Comparison of ENCODE assay signal across 3 cellular contexts in genomic region chr7:8282162-8282561, GRCh38.
TF ChIP-seq lines count a peak whose summit lies in the region.

No MANE protein-coding gene starts in this region.

TF ChIP-seq in liver, 16 proteins besides CTCF, POLR2A, EP300 and RAD21:
- TF ChIP-seq RXRA (IDR thresholded peaks at IDR 0.05) (peak in 1 of 2 donors; percentile 43), EGR1 (IDR thresholded peaks at IDR 0.05; ENCODE audit: low read depth in 2 of 2) (no peak), ZBTB33 (IDR thresholded peaks at IDR 0.05) (no peak), YY1 (IDR thresholded peaks at IDR 0.05) (no peak), HNF4A (conservative IDR thresholded peaks at IDR 0.05) (peak in 1 of 2 donors; percentile 79), ATF3 (IDR thresholded peaks at IDR 0.05) (no peak), NR2F2 (IDR thresholded peaks at IDR 0.05) (peak; percentile 54), GABPA (IDR thresholded peaks at IDR 0.05 in 1 of 2, conservative IDR thresholded peaks at IDR 0.05 in 1 of 2) (no peak), TAF1 (conservative IDR thresholded peaks at IDR 0.05) (no peak), HNF4G (IDR thresholded peaks at IDR 0.05) (peak; percentile 39), MAX (IDR thresholded peaks at IDR 0.05) (no peak), SP1 (IDR thresholded peaks at IDR 0.05) (peak; percentile 39), FOXA1 (IDR thresholded peaks at IDR 0.05) (no peak), JUND (IDR thresholded peaks at IDR 0.05) (no peak), FOXA2 (IDR thresholded peaks at IDR 0.05) (no peak)
- TF ChIP-seq, protein P1, sequence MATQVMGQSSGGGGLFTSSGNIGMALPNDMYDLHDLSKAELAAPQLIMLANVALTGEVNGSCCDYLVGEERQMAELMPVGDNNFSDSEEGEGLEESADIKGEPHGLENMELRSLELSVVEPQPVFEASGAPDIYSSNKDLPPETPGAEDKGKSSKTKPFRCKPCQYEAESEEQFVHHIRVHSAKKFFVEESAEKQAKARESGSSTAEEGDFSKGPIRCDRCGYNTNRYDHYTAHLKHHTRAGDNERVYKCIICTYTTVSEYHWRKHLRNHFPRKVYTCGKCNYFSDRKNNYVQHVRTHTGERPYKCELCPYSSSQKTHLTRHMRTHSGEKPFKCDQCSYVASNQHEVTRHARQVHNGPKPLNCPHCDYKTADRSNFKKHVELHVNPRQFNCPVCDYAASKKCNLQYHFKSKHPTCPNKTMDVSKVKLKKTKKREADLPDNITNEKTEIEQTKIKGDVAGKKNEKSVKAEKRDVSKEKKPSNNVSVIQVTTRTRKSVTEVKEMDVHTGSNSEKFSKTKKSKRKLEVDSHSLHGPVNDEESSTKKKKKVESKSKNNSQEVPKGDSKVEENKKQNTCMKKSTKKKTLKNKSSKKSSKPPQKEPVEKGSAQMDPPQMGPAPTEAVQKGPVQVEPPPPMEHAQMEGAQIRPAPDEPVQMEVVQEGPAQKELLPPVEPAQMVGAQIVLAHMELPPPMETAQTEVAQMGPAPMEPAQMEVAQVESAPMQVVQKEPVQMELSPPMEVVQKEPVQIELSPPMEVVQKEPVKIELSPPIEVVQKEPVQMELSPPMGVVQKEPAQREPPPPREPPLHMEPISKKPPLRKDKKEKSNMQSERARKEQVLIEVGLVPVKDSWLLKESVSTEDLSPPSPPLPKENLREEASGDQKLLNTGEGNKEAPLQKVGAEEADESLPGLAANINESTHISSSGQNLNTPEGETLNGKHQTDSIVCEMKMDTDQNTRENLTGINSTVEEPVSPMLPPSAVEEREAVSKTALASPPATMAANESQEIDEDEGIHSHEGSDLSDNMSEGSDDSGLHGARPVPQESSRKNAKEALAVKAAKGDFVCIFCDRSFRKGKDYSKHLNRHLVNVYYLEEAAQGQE (IDR thresholded peaks at IDR 0.05), result no peak

TF ChIP-seq in HepG2, 621 proteins besides CTCF, POLR2A, EP300 and RAD21:
- TF ChIP-seq ZBTB38 (CRISPR knock-in tag; IDR thresholded peaks at IDR 0.05), result no peak
- TF ChIP-seq HOXD1 (CRISPR knock-in tag; IDR thresholded peaks at IDR 0.05), result no peak
- TF ChIP-seq, protein P1 (IDR thresholded peaks at IDR 0.05; ENCODE audit: borderline replicate concordance in 1 of 2, low read depth in 1 of 2, low read length in 2 of 2), result peak in 1 of 2 experiments; percentile 49; a peak in 1 of 4 replicates
TF ChIP-seq in HepG2: peak in this region for 1.

TF ChIP-seq in H1, 55 proteins besides CTCF, POLR2A, EP300 and RAD21:
- no peak for TF ChIP-seq FOSL1 (IDR thresholded peaks at IDR 0.05; ENCODE audit: insufficient read depth, low read depth, low read length)
- no peak for TF ChIP-seq SRF (IDR thresholded peaks at IDR 0.05; ENCODE audit: low read depth, low read length)
- TF ChIP-seq CHD2 (IDR thresholded peaks at IDR 0.05; ENCODE audit: low read length), result no peak
- no peak for TF ChIP-seq KDM4A (IDR thresholded peaks at IDR 0.05; ENCODE audit: low read depth, low read length, severe bottlenecking)
- TF ChIP-seq JUN (IDR thresholded peaks at IDR 0.05; ENCODE audit: low read depth, low read length), result no peak
- TF ChIP-seq KDM1A (IDR thresholded peaks at IDR 0.05; ENCODE audit: borderline replicate concordance, low read length), result no peak
- no peak for TF ChIP-seq GABPA (IDR thresholded peaks at IDR 0.05; ENCODE audit: borderline replicate concordance, insufficient read depth, low read length)
- TF ChIP-seq JUND (IDR thresholded peaks at IDR 0.05; ENCODE audit: low read length), result no peak
- TF ChIP-seq, protein P2, sequence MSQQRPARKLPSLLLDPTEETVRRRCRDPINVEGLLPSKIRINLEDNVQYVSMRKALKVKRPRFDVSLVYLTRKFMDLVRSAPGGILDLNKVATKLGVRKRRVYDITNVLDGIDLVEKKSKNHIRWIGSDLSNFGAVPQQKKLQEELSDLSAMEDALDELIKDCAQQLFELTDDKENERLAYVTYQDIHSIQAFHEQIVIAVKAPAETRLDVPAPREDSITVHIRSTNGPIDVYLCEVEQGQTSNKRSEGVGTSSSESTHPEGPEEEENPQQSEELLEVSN (IDR thresholded peaks at IDR 0.05), result no peak
- no peak for TF ChIP-seq YY1 (IDR thresholded peaks at IDR 0.05; ENCODE audit: low read depth, low read length)
- TF ChIP-seq RNF2 (IDR thresholded peaks at IDR 0.05; ENCODE audit: borderline replicate concordance, low read depth, low read length, missing control alignments, poor library complexity, severe bottlenecking), result no peak
- no peak for TF ChIP-seq CREB1 (IDR thresholded peaks at IDR 0.05)
- no peak for TF ChIP-seq SUZ12 (IDR thresholded peaks at IDR 0.05; ENCODE audit: low read length)
TF ChIP-seq in H1: peak in this region for 0.
